Comparison of ENCODE assay signal across 1 cellular context in the genomic region with DNA sequence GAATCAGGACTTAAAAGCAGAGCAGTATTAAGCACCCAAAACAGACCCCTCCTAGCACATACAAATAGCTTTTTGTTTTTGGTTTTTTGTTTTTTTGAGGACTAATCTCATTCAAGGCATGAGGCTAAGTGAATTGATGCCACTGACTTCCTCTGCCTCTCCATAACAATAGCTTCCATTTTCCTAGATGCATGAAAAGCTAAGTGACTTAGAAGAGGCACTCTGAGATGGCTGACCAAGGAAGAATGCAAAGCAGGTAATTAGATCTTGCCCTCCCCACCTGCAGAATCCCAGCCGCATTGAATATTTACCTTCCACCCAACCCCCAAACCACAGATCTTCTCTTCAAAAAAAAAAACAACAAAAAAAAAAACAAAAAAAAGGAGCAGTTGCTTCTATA.
TF ChIP-seq lines count a peak whose summit lies in the region.

No MANE protein-coding gene starts in this region.

TF ChIP-seq in GM23338, 12 proteins besides CTCF, POLR2A, EP300 and RAD21 (continued from another document):
- TF ChIP-seq, protein P1, sequence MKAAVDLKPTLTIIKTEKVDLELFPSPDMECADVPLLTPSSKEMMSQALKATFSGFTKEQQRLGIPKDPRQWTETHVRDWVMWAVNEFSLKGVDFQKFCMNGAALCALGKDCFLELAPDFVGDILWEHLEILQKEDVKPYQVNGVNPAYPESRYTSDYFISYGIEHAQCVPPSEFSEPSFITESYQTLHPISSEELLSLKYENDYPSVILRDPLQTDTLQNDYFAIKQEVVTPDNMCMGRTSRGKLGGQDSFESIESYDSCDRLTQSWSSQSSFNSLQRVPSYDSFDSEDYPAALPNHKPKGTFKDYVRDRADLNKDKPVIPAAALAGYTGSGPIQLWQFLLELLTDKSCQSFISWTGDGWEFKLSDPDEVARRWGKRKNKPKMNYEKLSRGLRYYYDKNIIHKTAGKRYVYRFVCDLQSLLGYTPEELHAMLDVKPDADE (IDR thresholded peaks at IDR 0.05): no peak
TF ChIP-seq in GM23338: peak in this region for 2.
